In genomic region chr10:87861953-87862643, GRCh38 we compare ENCODE assay signal across 8 cellular contexts. TPM values are rescaled to one million over a fixed set of nuclear protein-coding genes. Genes with fewer than 3 reads are reported as not detected.
DNase-seq lines count a peak whose midpoint lies in the region; ATAC-seq and TF ChIP-seq lines count a peak whose summit lies in the region.

No MANE protein-coding gene starts in this region.

- no peaks in the 10 kb centered on the region for H3F3A ChIP-seq in PC-3 (ENCODE audit: low read length, unreplicated experiment)

- H3K4me1 Mint-ChIP-seq in CD8-positive, alpha-beta memory T cell = peaks cover 32 to 48% (median 44%) of the 10 kb centered on the region in 3 donors
- peaks cover 36% of the 10 kb centered on the region for H3K4me1 Mint-ChIP-seq in activated T-cell treated with anti-CD3 and anti-CD28 coated beads, Interleukin-2, amount 50 U/mL, for 72 hours (ENCODE audit: low read depth)

- no TSS peak for BruUV-seq in PC-3 (replicated peaks; lab: Mats Ljungman, UMichigan)

- no peak for TF ChIP-seq EP300 in esophagus muscularis mucosa (IDR thresholded peaks at IDR 0.05)

- DNase-seq in CD8-positive, alpha-beta memory T cell = peak; percentile 88 to 95 (median 92)
- DNase-seq in PC-3 (peak; percentile 91), esophagus muscularis mucosa (ENCODE audit: extremely low spot score) (peak; percentile 98)
- DNase-seq in activated T-cell treated with anti-CD3 and anti-CD28 coated beads, Interleukin-2, amount 50 U/mL, for 72 hours = peak; percentile 94 to 95
- peak; percentile 95 for DNase-seq in stimulated activated CD8-positive, alpha-beta memory T cell treated with anti-CD3 and anti-CD28 coated beads, Interleukin-4, amount 100 ng/mL, for 48 hours

- CTCF ChIA-PET in CD8-positive, alpha-beta memory T cell (lab: Charles Lee) = interaction anchor here (0.8 to 10.7 kb wide), 16 partner anchors 10 to 693 kb away, joined by 3 to 106 read pairs (median 5); partner anchors contain the start of gene ATAD1
- CTCF ChIA-PET in PC-3 (lab: Charles Lee) = interaction anchor here (0.5 kb wide), 1 partner anchor 86 kb away, joined by 5 read pairs; no protein-coding TSS in a partner anchor

- POLR2A ChIA-PET in CD8-positive, alpha-beta memory T cell (lab: Charles Lee) = interaction anchor here (0.6 to 2.6 kb wide), 21 partner anchors 10 to 1470 kb away, joined by 3 to 35 read pairs (median 4); partner anchors contain the start of genes ATAD1, RNLS and STAMBPL1
- POLR2A ChIA-PET in PC-3 (lab: Charles Lee; ENCODE audit: unreplicated experiment) = interaction anchor here (1.0 to 1.3 kb wide), 2 partner anchors 16 to 44 kb away, joined by 4 read pairs; partner anchors contain the start of gene ATAD1

- peak; percentile 67 for ATAC-seq in GM19324 (IDR thresholded peaks at IDR 0.05; ENCODE audit: low FRiP score, unreplicated experiment)
- ATAC-seq in HG03469 (IDR thresholded peaks at IDR 0.05; ENCODE audit: unreplicated experiment) = peak; percentile 28
- ATAC-seq in PC-3 = peak; percentile 54
- ATAC-seq in activated T-cell treated with anti-CD3 and anti-CD28 coated beads, Interleukin-2, amount 50 U/mL, for 72 hours (replicated peaks in 1 of 2) = peak; percentile 61 to 69

- peak; percentile 62 for TF ChIP-seq POLR2A in esophagus muscularis mucosa (IDR thresholded peaks at IDR 0.05; ENCODE audit: low read depth)

- no peaks in the 10 kb centered on the region for H3K9me2 ChIP-seq in PC-3 (replicated peaks; ENCODE audit: low read length)

- no peaks in the 10 kb centered on the region for H3K27me3 ChIP-seq in CD8-positive, alpha-beta memory T cell (ENCODE audit: insufficient read depth, low read length, poor library complexity, severe bottlenecking)
- H3K27me3 ChIP-seq in PC-3 (ENCODE audit: low read length) (no peaks in the 10 kb centered on the region), esophagus muscularis mucosa (no peaks in the 10 kb centered on the region), muscle layer of colon (ENCODE audit: control insufficient read depth in 1 of 2, insufficient read depth in 2 of 2, low read length in 2 of 2) (no peaks in the 10 kb centered on the region)

- H3K9me3 Mint-ChIP-seq in CD8-positive, alpha-beta memory T cell = no peaks in the 10 kb centered on the region
- H3K9me3 Mint-ChIP-seq in activated T-cell treated with anti-CD3 and anti-CD28 coated beads, Interleukin-2, amount 50 U/mL, for 72 hours = no peaks in the 10 kb centered on the region

- peak overlapping the region; percentile 87 to 96 (median 95) for H3K27ac Mint-ChIP-seq in CD8-positive, alpha-beta memory T cell
- H3K27ac Mint-ChIP-seq in activated T-cell treated with anti-CD3 and anti-CD28 coated beads, Interleukin-2, amount 50 U/mL, for 72 hours = peak overlapping the region; percentile 89

- H2AFZ ChIP-seq in PC-3 (ENCODE audit: low read length) = peak overlapping the region; percentile 85

- peaks cover 0 to 4% of the 10 kb centered on the region in 2 donors for H3K27me3 Mint-ChIP-seq in CD8-positive, alpha-beta memory T cell
- H3K27me3 Mint-ChIP-seq in activated T-cell treated with anti-CD3 and anti-CD28 coated beads, Interleukin-2, amount 50 U/mL, for 72 hours (ENCODE audit: low read depth) = no peaks in the 10 kb centered on the region

- under 1% methylated on average over 28 of the region's 56 CpGs for WGBS in esophagus muscularis mucosa

- peak overlapping the region; percentile 99 for H3K4me2 ChIP-seq in PC-3 (ENCODE audit: low read length)

- peaks cover 29% of the 10 kb centered on the region for H4K20me1 ChIP-seq in PC-3 (ENCODE audit: low read length)

- peaks cover 31% of the 10 kb centered on the region for H3K79me2 ChIP-seq in PC-3 (ENCODE audit: low read length)

- no peaks in the 10 kb centered on the region for H3K9me3 ChIP-seq in CD8-positive, alpha-beta memory T cell (ENCODE audit: low read length)
- H3K9me3 ChIP-seq in PC-3 (ENCODE audit: low read length) (no peaks in the 10 kb centered on the region), esophagus muscularis mucosa (no peaks in the 10 kb centered on the region), muscle layer of colon (ENCODE audit: low read length) (no peaks in the 10 kb centered on the region)

- TF ChIP-seq CTCF in PC-3 (conservative IDR thresholded peaks at IDR 0.05; ENCODE audit: low read depth, low read length) = no peak
- TF ChIP-seq CTCF in esophagus muscularis mucosa (IDR thresholded peaks at IDR 0.05) = no peak

- H3K9ac ChIP-seq in PC-3 (ENCODE audit: low read length) (peak overlapping the region; percentile 95), muscle layer of colon (ENCODE audit: low read length) (peak overlapping the region; percentile 83)

- no peaks in the 10 kb centered on the region for H3K36me3 ChIP-seq in CD8-positive, alpha-beta memory T cell (ENCODE audit: insufficient read depth, low read length)
- H3K36me3 ChIP-seq in PC-3 (ENCODE audit: low read depth, low read length) = no peaks in the 10 kb centered on the region
- H3K36me3 ChIP-seq in esophagus muscularis mucosa = no peaks in the 10 kb centered on the region
- no peaks in the 10 kb centered on the region for H3K36me3 ChIP-seq in muscle layer of colon (ENCODE audit: insufficient read depth, low read length)

- intact Hi-C loops in PC-3 (cut with micrococcal nuclease) = loop anchor here (1.0 to 2.0 kb wide), 2 partner anchors 15 to 44 kb away; partner anchors contain the start of gene ATAD1
- intact Hi-C loops in esophagus muscularis mucosa (cut with DNase I) = loop anchor here (5.0 kb wide), 1 partner anchor 45 kb away; the partner anchor contains the start of gene ATAD1

- H3K4me1 ChIP-seq in CD8-positive, alpha-beta memory T cell (ENCODE audit: insufficient read depth, low read length) = peaks cover 13% of the 10 kb centered on the region
- peaks cover 16% of the 10 kb centered on the region; the same call in 1 of the 2 replicates for H3K4me1 ChIP-seq in PC-3 (ENCODE audit: insufficient read depth, low read length)
- H3K4me1 ChIP-seq in esophagus muscularis mucosa = peaks cover 9 to 17% (median 14%) of the 10 kb centered on the region in 4 donors
- no peaks in the 10 kb centered on the region for H3K4me1 ChIP-seq in muscle layer of colon (ENCODE audit: insufficient read depth, low read length)

- H3K4me3 ChIP-seq in CD8-positive, alpha-beta memory T cell (ENCODE audit: low read length) = peak overlapping the region; percentile 91
- peak overlapping the region; percentile 94 for H3K4me3 ChIP-seq in PC-3 (ENCODE audit: low read length)
- peak overlapping the region; percentile 79 to 95 (median 87) for H3K4me3 ChIP-seq in esophagus muscularis mucosa
- peak overlapping the region; percentile 86 to 96 for H3K4me3 ChIP-seq in muscle layer of colon (ENCODE audit: low read depth in 1 of 2, low read length in 2 of 2)

- H3K4me3 Mint-ChIP-seq in CD8-positive, alpha-beta memory T cell = peak overlapping the region; percentile 94 to 100 (median 97)
- H3K4me3 Mint-ChIP-seq in activated T-cell treated with anti-CD3 and anti-CD28 coated beads, Interleukin-2, amount 50 U/mL, for 72 hours = peak overlapping the region; percentile 92 to 95

- peaks cover 0 to 33% (median 5%) of the 10 kb centered on the region in 3 donors for H3K36me3 Mint-ChIP-seq in CD8-positive, alpha-beta memory T cell
- H3K36me3 Mint-ChIP-seq in activated T-cell treated with anti-CD3 and anti-CD28 coated beads, Interleukin-2, amount 50 U/mL, for 72 hours (ENCODE audit: insufficient read depth in 2 of 2) = peaks cover 17 to 23% of the 10 kb centered on the region in 2 donors

- H3K27ac ChIP-seq in CD8-positive, alpha-beta memory T cell (ENCODE audit: low read depth, low read length) = peak overlapping the region; percentile 74
- H3K27ac ChIP-seq in PC-3 (ENCODE audit: low read length) (peak overlapping the region; percentile 97), esophagus muscularis mucosa (replicated peaks in 1 of 4) (peak overlapping the region; percentile 93 to 99 (median 98)), muscle layer of colon (ENCODE audit: low read depth, low read length) (peak overlapping the region; percentile 93)

RNA-seq across cellular contexts. Expression of gene KLLN, which starts 1.2 kb away (rescaled TPM):
- total RNA-seq in CD8-positive, alpha-beta memory T cell = 1 to 10 TPM in 1 of 2 experiments, under 1 TPM in 1; 0.80 to 1.1 TPM
- 0.39 TPM for polyA plus RNA-seq in CD8-positive, alpha-beta memory T cell
- total RNA-seq in PC-3 (2014; rRNA removed) = 0.15 and 0.23 TPM in 2 replicates
- total RNA-seq in activated T-cell treated with anti-CD3 and anti-CD28 coated beads, Interleukin-2, amount 50 U/mL, for 72 hours = under 1 TPM; 0.22 to 0.46 TPM
- under 1 TPM in 3 of 4 donors, not detected in 1; 0.17 to 0.52 (median 0.39) TPM for total RNA-seq in esophagus muscularis mucosa

RNA-seq across cellular contexts. Expression of gene PTEN, which starts 1.3 kb away (rescaled TPM):
- total RNA-seq in CD8-positive, alpha-beta memory T cell = 10 to 100 TPM; 49.5 to 50.6 TPM
- 29.1 TPM for polyA plus RNA-seq in CD8-positive, alpha-beta memory T cell
- 7.8 and 18.5 TPM in 2 replicates for total RNA-seq in PC-3 (2014; rRNA removed)
- total RNA-seq in activated T-cell treated with anti-CD3 and anti-CD28 coated beads, Interleukin-2, amount 50 U/mL, for 72 hours = 10 to 100 TPM; 64.9 to 71.6 TPM
- 100 to 1,000 TPM in 1 of 4 donors, 10 to 100 TPM in 3; 83.2 to 117 (median 94.3) TPM for total RNA-seq in esophagus muscularis mucosa

RNA-seq across cellular contexts. Expression of gene ATAD1, which starts 44.1 kb away (rescaled TPM):
- 10 to 100 TPM; 60.7 to 62.3 TPM for total RNA-seq in CD8-positive, alpha-beta memory T cell
- polyA plus RNA-seq in CD8-positive, alpha-beta memory T cell = 47.2 TPM
- 14.9 and 15.7 TPM in 2 replicates for total RNA-seq in PC-3 (2014; rRNA removed)
- total RNA-seq in activated T-cell treated with anti-CD3 and anti-CD28 coated beads, Interleukin-2, amount 50 U/mL, for 72 hours = 10 to 100 TPM; 54.2 to 55.9 TPM
- 10 to 100 TPM; 29.1 to 41.3 (median 36.1) TPM for total RNA-seq in esophagus muscularis mucosa

Comparison
In these comparisons a context has a peak if more than half of its experiments do, and no peak if none do; other contexts are left out.
1. Peak in every context shown above with its lines: DNase-seq, ATAC-seq, H3K4me3 ChIP-seq and H3K27ac ChIP-seq.